11 cellular contexts compared by ENCODE assay signal in the genomic region with DNA sequence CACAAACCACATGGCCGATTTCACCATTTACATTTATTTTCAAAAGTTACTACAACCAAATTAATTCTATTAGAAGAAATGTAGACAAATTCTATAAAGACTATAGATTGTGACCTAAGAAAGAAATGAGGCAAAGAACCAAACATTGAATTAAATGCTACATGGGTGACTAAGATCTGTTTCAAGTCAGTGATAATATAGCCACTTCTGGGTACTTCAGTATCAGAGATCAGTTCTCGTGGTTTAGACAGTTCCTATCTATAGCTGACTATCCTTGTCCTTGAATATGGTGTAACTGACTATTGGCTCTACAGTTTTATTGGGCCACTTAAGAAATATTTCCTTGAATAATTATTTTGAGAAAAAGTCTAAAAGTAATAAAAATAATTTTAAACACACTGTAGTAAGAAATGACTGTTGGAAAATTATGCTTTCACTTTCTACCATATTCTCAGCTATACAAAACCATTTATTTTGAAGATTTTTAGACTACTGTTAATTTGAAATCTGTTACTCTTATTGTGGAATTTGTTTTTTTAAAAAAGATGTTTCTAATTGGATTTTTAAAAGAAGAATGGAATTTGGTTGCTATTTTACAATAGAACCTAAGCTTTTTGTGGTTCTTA.
DNase-seq lines count a peak whose midpoint lies in the region; ATAC-seq, FAIRE-seq and TF ChIP-seq lines count a peak whose summit lies in the region.
"Had no signal": no experiment of that assay in that cellular context is flagged by ENCODE, and none has a peak within 500 bp of the region (broad histone marks: within the 10 kb centered on the region; RNA-seq: fewer than 3 reads in every experiment).

No MANE protein-coding gene starts in this region.

- in situ Hi-C loops in GM13976 (cut with MboI; ENCODE audit: low sequenced_read_pairs, unreplicated experiment), result no loop called here

- FAIRE-seq in RCC 7860 (lab: Jason Lieb, UNC), result peak; percentile 48
- FAIRE-seq: endothelial cell of umbilical vein had no signal

- no peak for TF ChIP-seq CTCF in GM13976 (IDR thresholded peaks at IDR 0.05; ENCODE audit: borderline replicate concordance, control extremely low read depth, extremely low read depth, insufficient read depth, missing control alignments)

- ATAC-seq in GM19452 (IDR thresholded peaks at IDR 0.05; ENCODE audit: unreplicated experiment) (peak; percentile 72), HG03066 (IDR thresholded peaks at IDR 0.05; ENCODE audit: low read depth, unreplicated experiment) (peak; percentile 78)

- DNase-seq in GF-D8 (lab: John Stamatoyannopoulos, UW) (peak; percentile 34), RCC 7860 (ENCODE audit: low spot score) (no peak), iPS-NIHi7 (ENCODE audit: extremely low spot score) (no peak), GM13976 (ENCODE audit: low spot score) (no peak), epidermal melanocyte (ENCODE audit: insufficient read length, low spot score) (no peak), NCI-H128 (lab: John Stamatoyannopoulos, UW; ENCODE audit: unreplicated experiment) (no peak)
- DNase-seq: activated naive CD4-positive, alpha-beta T cell treated with anti-CD3 and anti-CD28 coated beads for 36 hours; left ventricle myocardium inferior had no signal
